17 cellular contexts compared by ENCODE assay signal in the genomic region with DNA sequence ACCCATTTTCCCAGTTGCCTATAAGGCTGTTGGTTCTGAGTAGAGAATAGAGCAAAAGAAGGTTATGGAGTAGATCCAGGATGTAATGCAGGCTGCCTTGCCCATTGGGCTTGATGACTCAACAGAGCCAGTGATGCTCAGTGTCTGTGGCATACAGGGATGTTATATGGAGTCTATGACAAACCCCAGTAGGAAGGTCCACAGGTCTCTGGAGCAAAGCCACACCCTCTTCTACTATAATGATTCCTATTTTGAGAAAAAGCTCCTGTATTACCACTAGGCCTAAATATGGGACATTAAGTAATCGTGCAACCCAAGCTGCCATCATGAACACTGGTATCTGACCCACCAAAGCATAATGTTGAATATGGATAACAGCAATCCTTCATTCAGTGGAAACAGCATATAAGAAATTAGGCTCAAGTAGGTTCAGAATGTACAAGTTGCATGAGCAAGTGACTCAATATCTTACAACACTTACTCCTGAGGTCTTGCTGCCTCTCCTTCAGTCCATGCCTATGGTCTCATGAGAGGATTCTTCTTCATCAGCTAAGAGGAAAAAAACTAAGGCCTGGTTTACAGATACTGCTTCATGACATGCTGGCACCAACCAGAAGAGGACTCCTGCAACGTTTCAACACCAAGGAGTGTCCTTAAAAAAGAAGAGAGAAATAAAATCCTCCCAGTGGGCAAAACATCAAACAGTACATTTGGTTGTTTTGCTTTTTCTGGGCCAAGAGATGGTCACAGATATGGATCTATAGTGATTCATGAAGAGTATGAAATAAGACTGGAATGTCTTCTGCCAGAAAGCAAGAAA.
"Had no signal": no experiment of that assay in that cellular context is flagged by ENCODE, and none has a peak within 500 bp of the region (broad histone marks: within the 10 kb centered on the region; RNA-seq: fewer than 3 reads in every experiment).

No MANE protein-coding gene starts in this region.

- DNase-seq: activated CD4-positive, alpha-beta memory T cell treated with anti-CD3 and anti-CD28 coated beads, Interleukin-2, amount 10 ng/mL, durations not matched to agents 7 days and 5 days; activated CD4-positive, alpha-beta T cell treated with anti-CD3 and anti-CD28 coated beads for 4 hours; activated effector memory CD4-positive, alpha-beta T cell treated with Interleukin-2 at 50 U/mL for 16 hours; activated T-cell treated with anti-CD3 and anti-CD28 coated beads, Interleukin-2, amount 50 U/mL, for 24 hours; islet precursor cell; naive thymus-derived CD4-positive, alpha-beta T cell; pancreas; stimulated activated CD4-positive, alpha-beta T cell treated with anti-CD3 and anti-CD28 coated beads, Interleukin-12 subunit alpha, Interleukin-12 subunit beta, amount 100 ng/mL, for 4 hours; stimulated activated CD4-positive, alpha-beta T cell treated with anti-CD3 and anti-CD28 coated beads, Interleukin-2, amount 100 ng/mL, for 24 hours; T-helper 2 cell; upper lobe of right lung had no signal

- H3K9me3 Mint-ChIP-seq: activated naive CD4-positive, alpha-beta T cell treated with anti-CD3 and anti-CD28 coated beads, Interleukin-2, amount 50 U/mL, for 24 hours; stimulated activated effector memory CD8-positive, alpha-beta T cell treated with anti-CD3 and anti-CD28 coated beads, Interleukin-12 subunit alpha, Interleukin-12 subunit beta, amount 100 ng/mL, for 72 hours had no signal

- H3K27ac Mint-ChIP-seq: activated CD4-positive, alpha-beta memory T cell treated with anti-CD3 and anti-CD28 coated beads, Interleukin-2, amount 10 ng/mL, durations not matched to agents 7 days and 5 days; activated naive CD4-positive, alpha-beta T cell treated with anti-CD3 and anti-CD28 coated beads, Interleukin-2, amount 50 U/mL, for 24 hours; activated T-cell treated with anti-CD3 and anti-CD28 coated beads, Interleukin-2, amount 50 U/mL, for 24 hours; brain; naive thymus-derived CD4-positive, alpha-beta T cell; stimulated activated effector memory CD8-positive, alpha-beta T cell treated with anti-CD3 and anti-CD28 coated beads, Interleukin-12 subunit alpha, Interleukin-12 subunit beta, amount 100 ng/mL, for 72 hours; WTC11 had no signal

- H3K4me3 ChIP-seq: pancreas, thoracic aorta, upper lobe of right lung had no signal

- ATAC-seq: left lobe of liver; naive thymus-derived CD4-positive, alpha-beta T cell; pancreas; stimulated activated effector memory CD8-positive, alpha-beta T cell treated with anti-CD3 and anti-CD28 coated beads, Interleukin-12 subunit alpha, Interleukin-12 subunit beta, amount 100 ng/mL, for 72 hours; upper lobe of right lung; WTC11 had no signal

- H3K36me3 Mint-ChIP-seq: activated naive CD4-positive, alpha-beta T cell treated with anti-CD3 and anti-CD28 coated beads, Interleukin-2, amount 50 U/mL, for 24 hours; brain; stimulated activated effector memory CD8-positive, alpha-beta T cell treated with anti-CD3 and anti-CD28 coated beads, Interleukin-12 subunit alpha, Interleukin-12 subunit beta, amount 100 ng/mL, for 72 hours; WTC11 had no signal
